10 cellular contexts compared by ENCODE assay signal in genomic region chr9:5574097-5574496, GRCh38.
"Had no signal": no experiment of that assay in that cellular context is flagged by ENCODE, and none has a peak within 500 bp of the region (broad histone marks: within the 10 kb centered on the region; RNA-seq: fewer than 3 reads in every experiment).

No MANE protein-coding gene starts in this region.

- DNase-seq: H9, HCEC 1CT, HFFc6, KBM-7 had no signal

- ATAC-seq: GM23338, HepG2 had no signal

- H2AFZ ChIP-seq: GM23338 had no signal

- H3K27ac ChIP-seq: HL-60, KMS-11 had no signal

- H3K4me2 ChIP-seq: GM23338, KMS-11 had no signal

- FAIRE-seq: H1, H54, HepG2 had no signal

- H3K4me3 ChIP-seq: GM23338 had no signal

- H3K9ac ChIP-seq: KMS-11 had no signal
